8 cellular contexts compared by ENCODE assay signal in the genomic region with DNA sequence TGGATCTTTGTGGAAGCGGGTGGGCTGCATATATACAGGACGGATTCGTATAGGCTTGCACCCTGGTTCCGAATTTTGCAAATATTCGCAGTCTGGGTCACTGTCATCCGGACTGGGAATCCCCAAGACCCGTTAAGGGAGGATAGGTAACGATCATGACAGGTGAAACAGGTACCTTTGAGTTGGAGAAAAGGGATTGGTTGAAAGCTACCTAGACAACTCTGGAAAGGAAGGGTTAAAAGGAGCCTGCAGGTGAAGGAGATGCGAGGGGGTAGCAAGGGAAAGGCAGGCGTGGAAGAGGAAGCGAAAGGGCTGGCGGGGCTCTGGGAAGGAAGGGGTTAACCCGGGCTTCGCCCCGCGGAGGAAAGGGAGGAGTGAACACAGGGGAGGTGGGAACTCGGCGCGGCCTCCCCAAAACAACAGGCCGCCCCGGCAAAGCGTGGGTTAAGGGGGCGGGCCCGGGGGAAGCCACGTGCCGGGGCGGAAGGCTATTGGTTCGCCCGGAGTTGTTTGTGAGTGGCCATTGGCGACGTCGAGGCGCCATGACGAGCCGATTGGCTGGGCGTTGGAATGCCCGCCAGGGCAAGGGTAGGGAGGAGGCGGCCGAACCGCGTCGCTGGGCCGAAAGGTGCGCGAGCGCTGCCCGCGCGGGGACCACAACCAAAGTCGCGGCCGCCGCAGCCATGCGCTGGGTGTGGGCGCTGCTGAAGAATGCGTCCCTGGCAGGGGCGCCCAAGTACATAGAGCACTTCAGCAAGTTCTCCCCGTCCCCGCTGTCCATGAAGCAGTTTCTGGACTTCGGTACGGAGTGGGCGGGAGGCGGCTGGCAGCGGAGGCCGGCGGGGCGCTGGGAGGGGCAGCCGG. TPM values are rescaled to one million over a fixed set of nuclear protein-coding genes. Genes with fewer than 3 reads are reported as not detected.
A peak's percentile ranks its signal among the peaks of the same experiment; 100 is the strongest.
DNase-seq lines count a peak whose midpoint lies in the region; ATAC-seq and TF ChIP-seq lines count a peak whose summit lies in the region.

A gene (plus strand): TSS at position 599 of the 864 bp plus-strand sequence. CDS start 85 bp downstream, at position 684.

- no peaks in the 10 kb centered on the region for H3K9me3 Mint-ChIP-seq in natural killer cell treated with Interleukin-12 subunit alpha and Interleukin-12 subunit beta and Interleukin-15 and Interleukin-18, amount 100 ng/mL, for 72 hours

- no peak for TF ChIP-seq CTCF in Loucy (conservative IDR thresholded peaks at IDR 0.05; ENCODE audit: low read length)

- peak within 1 kb of the TSS; percentile 97 for H3K4me3 Mint-ChIP-seq in natural killer cell treated with Interleukin-12 subunit alpha and Interleukin-12 subunit beta and Interleukin-15 and Interleukin-18, amount 100 ng/mL, for 72 hours

- no peaks in the 10 kb centered on the region for H3K36me3 Mint-ChIP-seq in natural killer cell treated with Interleukin-12 subunit alpha and Interleukin-12 subunit beta and Interleukin-15 and Interleukin-18, amount 100 ng/mL, for 72 hours

- H4K20me1 ChIP-seq in Loucy (ENCODE audit: insufficient read depth, low read length, poor library complexity, severe bottlenecking): no peaks in the 10 kb centered on the region

- peaks cover 12% of the 10 kb centered on the region; the same call in 1 of the 2 replicates for H3K79me2 ChIP-seq in Loucy (ENCODE audit: insufficient read depth, low read length)

- peak; percentile 21; the same call in 1 of the 2 replicates for TF ChIP-seq POLR2A in Raji (IDR thresholded peaks at IDR 0.05; ENCODE audit: insufficient read depth, low read depth, low read length)

- peak; percentile 96 for ATAC-seq in natural killer cell treated with Interleukin-12 subunit alpha and Interleukin-12 subunit beta and Interleukin-15 and Interleukin-18, amount 100 ng/mL, for 72 hours

- DNase-seq in ELF-1 (ENCODE audit: low read depth, low spot score) (peak; percentile 95), H7 (peak; percentile 99), fibroblast of peridontal ligament (ENCODE audit: extremely low read depth) (peak; percentile 93)
- DNase-seq in activated effector memory CD4-positive, alpha-beta T cell treated with Interleukin-2 at 50 U/mL for 16 hours: peak; percentile 97
- peak; percentile 97 for DNase-seq in natural killer cell treated with Interleukin-12 subunit alpha and Interleukin-12 subunit beta and Interleukin-15 and Interleukin-18, amount 100 ng/mL, for 72 hours (ENCODE audit: low spot score)
- peak; percentile 96 for DNase-seq in stimulated activated naive CD4-positive, alpha-beta T cell treated with Interleukin-2 at 50 U/mL for 16 hours (lab: John Stamatoyannopoulos, UW)

- peaks cover 16% of the 10 kb centered on the region for H3K4me1 ChIP-seq in Loucy (ENCODE audit: insufficient read depth, low read length, poor library complexity, severe bottlenecking)

- peak within 1 kb of the TSS; percentile 88 for H3K4me3 ChIP-seq in H7 (ENCODE audit: insufficient read depth, low read depth, low read length)
- peak within 1 kb of the TSS; percentile 83 for H3K4me3 ChIP-seq in Loucy (ENCODE audit: low read length, poor library complexity, severe bottlenecking)

- H3K36me3 ChIP-seq in H7 (replicated peaks; ENCODE audit: control insufficient read depth, insufficient read depth, low read length): no peaks in the 10 kb centered on the region
- H3K36me3 ChIP-seq in Loucy (ENCODE audit: insufficient read depth, low read length): no peaks in the 10 kb centered on the region

- peak within 1 kb of the TSS; percentile 82 for H3K9ac ChIP-seq in Loucy (ENCODE audit: low read depth, low read length, poor library complexity, severe bottlenecking)

- no peaks in the 10 kb centered on the region for H3K9me3 ChIP-seq in Loucy (ENCODE audit: insufficient read depth, low read depth, low read length)

- peaks cover 33 to 39% of the 10 kb centered on the region in 2 donors for H3K4me1 Mint-ChIP-seq in natural killer cell treated with Interleukin-12 subunit alpha and Interleukin-12 subunit beta and Interleukin-15 and Interleukin-18, amount 100 ng/mL, for 72 hours (ENCODE audit: low read depth in 2 of 2)

- no peaks in the 10 kb centered on the region for H3K27me3 ChIP-seq in H7 (ENCODE audit: control insufficient read depth, insufficient read depth, low read length)
- no peaks in the 10 kb centered on the region for H3K27me3 ChIP-seq in Loucy (ENCODE audit: insufficient read depth, low read length, poor library complexity, severe bottlenecking)

- H3K4me2 ChIP-seq in Loucy (ENCODE audit: low read depth, low read length, poor library complexity, severe bottlenecking): peak within 1 kb of the TSS; percentile 96

- no peaks in the 10 kb centered on the region for H3F3A ChIP-seq in Loucy (ENCODE audit: low read depth)

- peak within 1 kb of the TSS; percentile 73 to 93 for H3K27ac Mint-ChIP-seq in natural killer cell treated with Interleukin-12 subunit alpha and Interleukin-12 subunit beta and Interleukin-15 and Interleukin-18, amount 100 ng/mL, for 72 hours

- H3K9me2 ChIP-seq in Loucy (replicated peaks; ENCODE audit: low read depth, low read length): no peaks in the 10 kb centered on the region

- H2AFZ ChIP-seq in Loucy (ENCODE audit: low read length): peak within 1 kb of the TSS; percentile 99

- no peaks in the 10 kb centered on the region for H3K27me3 Mint-ChIP-seq in natural killer cell treated with Interleukin-12 subunit alpha and Interleukin-12 subunit beta and Interleukin-15 and Interleukin-18, amount 100 ng/mL, for 72 hours

RNA-seq across cellular contexts. Expression of the gene that starts here (rescaled TPM):
- total RNA-seq in H7 (2014; rRNA removed; shearing (Covaris generic)): 13.5 and 14.2 TPM in 2 replicates
- total RNA-seq in natural killer cell treated with Interleukin-12 subunit alpha and Interleukin-12 subunit beta and Interleukin-15 and Interleukin-18, amount 100 ng/mL, for 72 hours: 10 to 100 TPM; 11.8 to 13.7 TPM

Comparison
In these comparisons a context has a peak if more than half of its experiments do, and no peak if none do; other contexts are left out.
1. Peak in every context shown above with its lines: DNase-seq, ATAC-seq and H3K4me3 ChIP-seq.